12 cellular contexts compared by ENCODE assay signal in genomic region chr2:127208313-127208712, GRCh38. TPM values are rescaled to one million over a fixed set of nuclear protein-coding genes. Genes with fewer than 3 reads are reported as not detected.
DNase-seq lines count a peak whose midpoint lies in the region; ATAC-seq and TF ChIP-seq lines count a peak whose summit lies in the region.
"Had no signal": no experiment of that assay in that cellular context is flagged by ENCODE, and none has a peak within 500 bp of the region (broad histone marks: within the 10 kb centered on the region; RNA-seq: fewer than 3 reads in every experiment).

No MANE protein-coding gene starts in this region.

- H2AFZ ChIP-seq in Karpas-422 (ENCODE audit: low read length) (no peak overlapping the region), hepatocyte (no peak overlapping the region)

- no peak overlapping the region for H3K4me2 ChIP-seq in Karpas-422 (ENCODE audit: low read depth, low read length, poor library complexity, severe bottlenecking)
- H3K4me2 ChIP-seq in hepatocyte, result no peak overlapping the region
- H3K4me2 ChIP-seq: KMS-11 had no signal

- no peak for ATAC-seq in effector memory CD8-positive, alpha-beta T cell (replicated peaks)

- no peak overlapping the region for H3K4me3 ChIP-seq in Karpas-422 (ENCODE audit: low read length)
- no peak overlapping the region for H3K4me3 ChIP-seq in hepatocyte

- WGBS in hepatocyte (ENCODE audit: low lambda C conversion rate, missing lambda C conversion rate), result 41% methylated on average over 4 of the region's 4 CpGs

- H3K9me3 Mint-ChIP-seq in effector memory CD8-positive, alpha-beta T cell, result no peaks in the 10 kb centered on the region
- H3K9me3 Mint-ChIP-seq: activated CD4-positive, alpha-beta T cell treated with anti-CD3 and anti-CD28 coated beads, Interleukin-2, amount 10 ng/mL, durations not matched to agents 7 days and 5 days had no signal

- H4K20me1 ChIP-seq in Karpas-422 (ENCODE audit: insufficient read depth, low read depth, low read length) (no peaks in the 10 kb centered on the region), hepatocyte (ENCODE audit: insufficient read depth, poor library complexity, severe bottlenecking) (no peaks in the 10 kb centered on the region)

- DNase-seq in COLO668 (lab: John Stamatoyannopoulos, UW; ENCODE audit: unreplicated experiment) (peak; percentile 92), Karpas-422 (peak; percentile 45), NCI-H82 (lab: John Stamatoyannopoulos, UW) (peak; percentile 98), hepatocyte (ENCODE audit: low spot score) (peak; percentile 40), RKO (ENCODE audit: low spot score) (no peak), hepatic stellate cell (ENCODE audit: low spot score) (no peak), SIG-M5 treated with dmso at 0.1 percent for 504 hours (lab: John Stamatoyannopoulos, UW; ENCODE audit: unreplicated experiment) (no peak)
- no peak for DNase-seq in effector memory CD8-positive, alpha-beta T cell
- DNase-seq: activated CD4-positive, alpha-beta T cell treated with anti-CD3 and anti-CD28 coated beads, Interleukin-2, amount 10 ng/mL, durations not matched to agents 7 days and 5 days; SIG-M5 had no signal

- no peaks in the 10 kb centered on the region for H3K36me3 Mint-ChIP-seq in effector memory CD8-positive, alpha-beta T cell (ENCODE audit: insufficient read depth)
- H3K36me3 Mint-ChIP-seq: activated naive CD8-positive, alpha-beta T cell had no signal

- no peaks in the 10 kb centered on the region for H3K4me1 Mint-ChIP-seq in effector memory CD8-positive, alpha-beta T cell (ENCODE audit: low read depth in 2 of 2)
- H3K4me1 Mint-ChIP-seq: activated CD4-positive, alpha-beta T cell treated with anti-CD3 and anti-CD28 coated beads, Interleukin-2, amount 10 ng/mL, durations not matched to agents 7 days and 5 days had no signal

- peaks cover 6% of the 10 kb centered on the region for H3K4me1 ChIP-seq in Karpas-422 (ENCODE audit: low read length)
- H3K4me1 ChIP-seq in hepatocyte (ENCODE audit: insufficient read depth), result no peaks in the 10 kb centered on the region

- H3K27ac Mint-ChIP-seq in effector memory CD8-positive, alpha-beta T cell, result no peak overlapping the region
- H3K27ac Mint-ChIP-seq: activated CD4-positive, alpha-beta T cell treated with anti-CD3 and anti-CD28 coated beads, Interleukin-2, amount 10 ng/mL, durations not matched to agents 7 days and 5 days; activated naive CD8-positive, alpha-beta T cell had no signal

- H3K36me3 ChIP-seq in Karpas-422 (ENCODE audit: insufficient read depth, low read length) (no peaks in the 10 kb centered on the region), hepatocyte (replicated peaks; ENCODE audit: insufficient read depth, low read depth) (no peaks in the 10 kb centered on the region)

- H3K9me2 ChIP-seq in Karpas-422 (replicated peaks; ENCODE audit: insufficient read depth, low read length) (no peaks in the 10 kb centered on the region), hepatocyte (replicated peaks; ENCODE audit: insufficient read depth) (no peaks in the 10 kb centered on the region)

- no peak overlapping the region for H3K4me3 Mint-ChIP-seq in effector memory CD8-positive, alpha-beta T cell
- H3K4me3 Mint-ChIP-seq: activated CD4-positive, alpha-beta T cell treated with anti-CD3 and anti-CD28 coated beads, Interleukin-2, amount 10 ng/mL, durations not matched to agents 7 days and 5 days; activated naive CD8-positive, alpha-beta T cell had no signal

- H3K27me3 ChIP-seq in Karpas-422 (ENCODE audit: low read length) (no peaks in the 10 kb centered on the region), hepatocyte (no peaks in the 10 kb centered on the region)

- no peak overlapping the region for H3K9ac ChIP-seq in Karpas-422 (ENCODE audit: low read length)
- H3K9ac ChIP-seq: KMS-11 had no signal

- H3K79me2 ChIP-seq in Karpas-422 (ENCODE audit: low read length), result no peaks in the 10 kb centered on the region
- H3K79me2 ChIP-seq in hepatocyte, result no peaks in the 10 kb centered on the region

- H3K9me3 ChIP-seq in Karpas-422 (ENCODE audit: low read length) (no peaks in the 10 kb centered on the region), hepatocyte (ENCODE audit: low read depth) (no peaks in the 10 kb centered on the region)

- H3K27ac ChIP-seq in Karpas-422 (ENCODE audit: low read length), result no peak overlapping the region
- no peak overlapping the region for H3K27ac ChIP-seq in hepatocyte
- H3K27ac ChIP-seq: KMS-11 had no signal

- TF ChIP-seq CTCF in hepatocyte (IDR thresholded peaks at IDR 0.05; ENCODE audit: poor library complexity), result no peak

- H3K27me3 Mint-ChIP-seq in effector memory CD8-positive, alpha-beta T cell, result peaks cover 63 to 91% of the 10 kb centered on the region in 2 donors

RNA-seq across cellular contexts. Expression of gene CYP27C1, which starts 11.8 kb away (rescaled TPM):
- not detected in 2 replicates for total RNA-seq in Karpas-422 (2014; rRNA removed; shearing (Covaris generic); ENCODE audit: low replicate concordance)
- total RNA-seq in hepatocyte, result 0.56 and 1.2 TPM in 2 replicates
- 1.3 and 1.4 TPM in 2 replicates for polyA plus RNA-seq in hepatocyte
- total RNA-seq: activated CD4-positive, alpha-beta T cell treated with anti-CD3 and anti-CD28 coated beads, Interleukin-2, amount 10 ng/mL, durations not matched to agents 7 days and 5 days had no signal

Comparison
In these comparisons a context has a peak if more than half of its experiments do, and no peak if none do; other contexts are left out.
1. DNase-seq: peak in COLO668 (single experiment), Karpas-422 (single experiment), NCI-H82 (single experiment) and hepatocyte (single experiment); none in RKO (single experiment), effector memory CD8-positive, alpha-beta T cell (0 of 3), hepatic stellate cell (single experiment) and SIG-M5 treated with dmso at 0.1 percent for 504 hours (single experiment).